ENCODE assay signal across 8 cellular contexts in the genomic region with DNA sequence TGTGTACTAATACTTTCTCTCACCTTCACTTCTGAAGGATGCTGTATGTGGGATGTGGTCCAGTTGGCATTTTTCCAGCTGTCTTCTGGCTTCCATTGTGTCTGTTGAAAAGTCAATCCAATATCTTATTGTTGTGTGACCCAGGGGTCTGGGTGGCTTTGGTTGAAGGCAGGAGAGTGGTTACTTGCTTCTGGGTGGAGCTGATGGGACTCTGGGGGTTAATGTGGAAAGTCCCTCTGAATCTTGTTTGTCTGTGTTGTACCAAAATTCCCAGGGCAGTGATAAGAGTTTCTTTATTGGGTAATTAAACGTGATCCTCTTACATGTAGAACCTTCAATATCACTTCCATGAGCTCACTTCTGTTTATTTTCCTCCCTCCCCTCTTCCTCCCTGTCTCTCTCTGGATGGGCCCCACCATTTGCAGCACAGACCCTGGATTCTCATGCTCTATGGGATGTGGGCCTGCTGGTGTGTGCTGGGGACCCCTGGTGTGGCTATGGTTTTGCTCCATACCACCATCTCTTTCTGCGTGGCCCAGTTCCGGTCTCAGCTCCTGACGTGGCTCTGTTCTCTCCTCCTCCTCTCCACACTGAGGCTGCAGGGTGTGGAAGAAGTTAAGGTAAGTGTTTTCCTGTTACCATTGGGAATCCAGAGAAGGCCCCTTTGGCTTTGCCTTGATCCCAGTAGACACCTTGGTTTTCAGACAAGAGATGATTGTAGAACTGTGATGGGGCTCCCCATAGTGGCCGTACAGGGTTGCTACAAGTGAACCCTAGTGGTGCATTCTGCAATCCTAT.
DNase-seq lines count a peak whose midpoint lies in the region; ATAC-seq, FAIRE-seq and TF ChIP-seq lines count a peak whose summit lies in the region.

No MANE protein-coding gene starts in this region.

- in situ Hi-C loops in IMR-90 (cut with MboI; ENCODE audit: low sequenced_read_pairs): loop anchor here (25.0 kb wide), 1 partner anchor 187 kb away; no protein-coding TSS in a partner anchor

- dilution Hi-C loops in IMR-90 (cut with HindIII; ENCODE audit: low sequenced_read_pairs, unreplicated experiment): loop anchor here (10.0 kb wide), 1 partner anchor 475 kb away; no protein-coding TSS in a partner anchor

- H3K18ac ChIP-seq in IMR-90 (ENCODE audit: low read depth, low read length): no peak overlapping the region

- peak overlapping the region; percentile 76; the same call in 1 of the 2 replicates for H2AK5ac ChIP-seq in IMR-90 (ENCODE audit: low read depth, low read length)

- no peak overlapping the region for H3K23ac ChIP-seq in IMR-90 (ENCODE audit: low read depth, low read length)

- H4K91ac ChIP-seq in IMR-90 (ENCODE audit: insufficient read depth, low read depth, low read length): no peak overlapping the region

- no peak for FAIRE-seq in pancreas (lab: Jason Lieb, UNC)

- peak overlapping the region; percentile 63; the same call in 1 of the 2 replicates for H3K4ac ChIP-seq in IMR-90 (ENCODE audit: low read depth, low read length)

- CTCF ChIA-PET in IMR-90 (lab: Yijun Ruan, JAX): interaction anchor here (0.6 to 1.8 kb wide), 7 partner anchors 16 to 734 kb away, joined by 3 to 16 read pairs (median 4); no protein-coding TSS in a partner anchor

- peak; percentile 90 for ATAC-seq in GM21723 (IDR thresholded peaks at IDR 0.05; ENCODE audit: unreplicated experiment)
- peak; percentile 99 for ATAC-seq in IMR-90 (ENCODE audit: low read depth)
- ATAC-seq in activated T-cell treated with anti-CD3 and anti-CD28 coated beads, Interleukin-2, amount 50 U/mL, for 72 hours (replicated peaks in 1 of 2): peak; percentile 73 to 77
- peak; percentile 91 for ATAC-seq in foreskin keratinocyte
- ATAC-seq in pancreas: peak; percentile 66 to 98 (median 96)
- no peak for ATAC-seq in HG02852 (IDR thresholded peaks at IDR 0.05; ENCODE audit: unreplicated experiment)

- peak; percentile 23; the same call in 1 of the 2 replicates for TF ChIP-seq POLR2A in IMR-90 (IDR thresholded peaks at IDR 0.05; ENCODE audit: low read depth, low read length)
- no peak for TF ChIP-seq POLR2A in Peyer's patch (IDR thresholded peaks at IDR 0.05)

- H3K4me1 Mint-ChIP-seq in activated T-cell treated with anti-CD3 and anti-CD28 coated beads, Interleukin-2, amount 50 U/mL, for 72 hours (ENCODE audit: low read depth): peaks cover 46% of the 10 kb centered on the region

- no peak overlapping the region for H3K27ac Mint-ChIP-seq in activated T-cell treated with anti-CD3 and anti-CD28 coated beads, Interleukin-2, amount 50 U/mL, for 72 hours

- TF ChIP-seq CTCF in IMR-90 (conservative IDR thresholded peaks at IDR 0.05; ENCODE audit: low read depth, low read length) (peak; percentile 95), Peyer's patch (IDR thresholded peaks at IDR 0.05) (peak in 4 of 6 experiments; percentile 63 to 77 (median 74)), foreskin keratinocyte (conservative IDR thresholded peaks at IDR 0.05) (peak; percentile 93), pancreas (IDR thresholded peaks at IDR 0.05) (peak; percentile 52 to 71 (median 70))

- no peak overlapping the region for H3K4me2 ChIP-seq in IMR-90 (ENCODE audit: low read depth, low read length)

- H3K9me1 ChIP-seq in IMR-90 (ENCODE audit: insufficient read depth, low read length): no peaks in the 10 kb centered on the region

- no peak overlapping the region for H2BK5ac ChIP-seq in IMR-90 (ENCODE audit: low read depth, low read length, poor library complexity, severe bottlenecking)

- H3K36me3 ChIP-seq in IMR-90 (ENCODE audit: control insufficient read depth, insufficient read depth, low read length) (no peaks in the 10 kb centered on the region), Peyer's patch (no peaks in the 10 kb centered on the region), pancreas (no peaks in the 10 kb centered on the region)

- H2AFZ ChIP-seq in IMR-90 (replicated peaks; ENCODE audit: low read length, poor library complexity): peak overlapping the region; percentile 59

- peak; percentile 90 for TF ChIP-seq RAD21 in IMR-90 (IDR thresholded peaks at IDR 0.05; ENCODE audit: low read length)

- peak overlapping the region; percentile 36; the same call in 1 of the 2 replicates for H2BK20ac ChIP-seq in IMR-90 (ENCODE audit: low read depth, low read length)

- no peak overlapping the region for H3K14ac ChIP-seq in IMR-90 (replicated peaks; ENCODE audit: low read depth, low read length)

- peak overlapping the region; percentile 75 for H2AK9ac ChIP-seq in IMR-90 (replicated peaks; ENCODE audit: low read depth, low read length, poor library complexity)

- H3K9me3 ChIP-seq in IMR-90 (ENCODE audit: control insufficient read depth, insufficient read depth, low read length) (no peaks in the 10 kb centered on the region), Peyer's patch (no peaks in the 10 kb centered on the region), pancreas (no peaks in the 10 kb centered on the region)

- H2BK15ac ChIP-seq in IMR-90 (ENCODE audit: low read depth, low read length): no peak overlapping the region; the same call in 2 of the 3 replicates

- H3K27me3 ChIP-seq in IMR-90 (ENCODE audit: control insufficient read depth, insufficient read depth, low read length) (no peaks in the 10 kb centered on the region), Peyer's patch (no peaks in the 10 kb centered on the region), foreskin keratinocyte (peaks cover 58% of the 10 kb centered on the region), pancreas (no peaks in the 10 kb centered on the region)

- WGBS in IMR-90 (ENCODE audit: extremely low coverage in 2 of 2, insufficient read length in 1 of 2), 2 experiments: no CpG with 5 or more reads among the region's 5 CpGs
- WGBS in pancreas, 2 donors: 56 to 58% methylated on average over 5 of the region's 5 CpGs

- H4K8ac ChIP-seq in IMR-90 (ENCODE audit: low read depth in 2 of 2, low read length in 2 of 2): no peak overlapping the region

- H3K56ac ChIP-seq in IMR-90 (ENCODE audit: extremely low read depth, insufficient read depth, low read length): no peak overlapping the region

- DNase-seq in GM03348 (ENCODE audit: low spot score): peak; percentile 87
- peak; percentile 77 for DNase-seq in IMR-90
- peak in 1 of 3 donors; percentile 69 for DNase-seq in Peyer's patch
- DNase-seq in activated T-cell treated with anti-CD3 and anti-CD28 coated beads, Interleukin-2, amount 50 U/mL, for 72 hours: peak; percentile 57 to 66
- DNase-seq in foreskin keratinocyte: peak; percentile 39 to 66
- peak in 3 of 6 donors; percentile 12 to 61 (median 61) for DNase-seq in pancreas

- no TSS peak for BruUV-seq in IMR-90 (replicated peaks; lab: Mats Ljungman, UMichigan)

- H3K4me3 ChIP-seq in IMR-90 (ENCODE audit: insufficient read depth, low read depth, low read length): no peak overlapping the region
- no peak overlapping the region for H3K4me3 ChIP-seq in Peyer's patch
- no peak overlapping the region for H3K4me3 ChIP-seq in pancreas

- peak overlapping the region; percentile 60 to 64 for H3K4me3 Mint-ChIP-seq in activated T-cell treated with anti-CD3 and anti-CD28 coated beads, Interleukin-2, amount 50 U/mL, for 72 hours

- H3K79me1 ChIP-seq in IMR-90 (ENCODE audit: low read depth in 1 of 2, low read length in 2 of 2): no peaks in the 10 kb centered on the region

- intact Hi-C loops in IMR-90 (cut with micrococcal nuclease) (loop anchor here (1.0 to 2.0 kb wide), 4 partner anchors 26 to 257 kb away; no protein-coding TSS in a partner anchor), pancreas (cut with DNase I) (no loop called here)

- H3K27ac ChIP-seq in IMR-90 (ENCODE audit: insufficient read depth, low read length) (no peak overlapping the region), Peyer's patch (no peak overlapping the region), foreskin keratinocyte (no peak overlapping the region), pancreas (no peak overlapping the region)

- H3K36me3 Mint-ChIP-seq in activated T-cell treated with anti-CD3 and anti-CD28 coated beads, Interleukin-2, amount 50 U/mL, for 72 hours (ENCODE audit: insufficient read depth in 2 of 2): peaks cover 0 to 5% of the 10 kb centered on the region in 2 donors

- POLR2A ChIA-PET in IMR-90 (lab: Charles Lee; ENCODE audit: unreplicated experiment): no interaction called here

- no peak overlapping the region for H4K5ac ChIP-seq in IMR-90 (ENCODE audit: low read depth, low read length)

- peaks cover 0 to 2% of the 10 kb centered on the region in 2 donors for H3K9me3 Mint-ChIP-seq in activated T-cell treated with anti-CD3 and anti-CD28 coated beads, Interleukin-2, amount 50 U/mL, for 72 hours

- no peaks in the 10 kb centered on the region for H4K20me1 ChIP-seq in IMR-90 (ENCODE audit: insufficient read depth, low read length)

- H2BK120ac ChIP-seq in IMR-90 (ENCODE audit: low read depth, low read length): 0 out of 2 replicates have a peak overlapping the region, but pooled peaks have one; percentile 51

- H3K4me1 ChIP-seq in IMR-90 (ENCODE audit: control insufficient read depth, insufficient read depth, low read length) (peaks cover 4% of the 10 kb centered on the region), Peyer's patch (no peaks in the 10 kb centered on the region), foreskin keratinocyte (peaks cover 8% of the 10 kb centered on the region), pancreas (no peaks in the 10 kb centered on the region)

- H3K9ac ChIP-seq in IMR-90 (ENCODE audit: low read depth, low read length): no peak overlapping the region

- peaks cover 30% of the 10 kb centered on the region for H3K27me3 Mint-ChIP-seq in activated T-cell treated with anti-CD3 and anti-CD28 coated beads, Interleukin-2, amount 50 U/mL, for 72 hours (ENCODE audit: low read depth)

TF ChIP-seq in IMR-90, 13 proteins besides CTCF, POLR2A, EP300 and RAD21:
- peak; percentile 90 for TF ChIP-seq SMC3 (IDR thresholded peaks at IDR 0.05; ENCODE audit: low read depth, low read length)
- TF ChIP-seq, protein P1, sequence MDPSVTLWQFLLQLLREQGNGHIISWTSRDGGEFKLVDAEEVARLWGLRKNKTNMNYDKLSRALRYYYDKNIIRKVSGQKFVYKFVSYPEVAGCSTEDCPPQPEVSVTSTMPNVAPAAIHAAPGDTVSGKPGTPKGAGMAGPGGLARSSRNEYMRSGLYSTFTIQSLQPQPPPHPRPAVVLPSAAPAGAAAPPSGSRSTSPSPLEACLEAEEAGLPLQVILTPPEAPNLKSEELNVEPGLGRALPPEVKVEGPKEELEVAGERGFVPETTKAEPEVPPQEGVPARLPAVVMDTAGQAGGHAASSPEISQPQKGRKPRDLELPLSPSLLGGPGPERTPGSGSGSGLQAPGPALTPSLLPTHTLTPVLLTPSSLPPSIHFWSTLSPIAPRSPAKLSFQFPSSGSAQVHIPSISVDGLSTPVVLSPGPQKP (IDR thresholded peaks at IDR 0.05; ENCODE audit: borderline replicate concordance, low read depth, low read length): no peak
